2 cellular contexts compared by ENCODE assay signal in the genomic region with DNA sequence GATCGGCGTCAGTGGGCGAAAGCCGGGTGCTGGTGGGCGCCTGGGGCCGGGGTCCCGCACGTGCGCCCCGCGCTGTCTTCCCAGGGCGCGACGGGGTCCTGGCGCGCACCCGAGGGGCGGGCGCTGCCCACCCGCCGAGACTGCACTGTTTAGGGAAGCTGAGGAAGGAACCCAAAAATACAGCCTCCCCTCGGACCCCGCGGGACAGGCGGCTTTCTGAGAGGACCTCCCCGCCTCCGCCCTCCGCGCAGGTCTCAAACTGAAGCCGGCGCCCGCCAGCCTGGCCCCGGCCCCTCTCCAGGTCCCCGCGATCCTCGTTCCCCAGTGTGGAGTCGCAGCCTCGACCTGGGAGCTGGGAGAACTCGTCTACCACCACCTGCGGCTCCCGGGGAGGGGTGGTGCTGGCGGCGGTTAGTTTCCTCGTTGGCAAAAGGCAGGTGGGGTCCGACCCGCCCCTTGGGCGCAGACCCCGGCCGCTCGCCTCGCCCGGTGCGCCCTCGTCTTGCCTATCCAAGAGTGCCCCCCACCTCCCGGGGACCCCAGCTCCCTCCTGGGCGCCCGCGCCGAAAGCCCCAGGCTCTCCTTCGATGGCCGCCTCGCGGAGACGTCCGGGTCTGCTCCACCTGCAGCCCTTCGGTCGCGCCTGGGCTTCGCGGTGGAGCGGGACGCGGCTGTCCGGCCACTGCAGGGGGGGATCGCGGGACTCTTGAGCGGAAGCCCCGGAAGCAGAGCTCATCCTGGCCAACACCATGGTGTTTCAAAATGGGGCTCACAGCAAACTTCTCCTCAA.
TF ChIP-seq lines count a peak whose summit lies in the region.

No MANE protein-coding gene starts in this region.

TF ChIP-seq in GM23338, 12 proteins besides CTCF, POLR2A, EP300 and RAD21 (continued from another document):
- TF ChIP-seq ZNF462 (CRISPR knock-in tag; IDR thresholded peaks at IDR 0.05) (no peak), STAT1 (IDR thresholded peaks at IDR 0.05; ENCODE audit: unreplicated experiment) (no peak), NANOG (IDR thresholded peaks at IDR 0.05; ENCODE audit: borderline replicate concordance) (no peak)

TF ChIP-seq in WTC11, 78 proteins besides CTCF, POLR2A, EP300 and RAD21 (continued from another document):
- TF ChIP-seq HMGXB4 (CRISPR knock-in tag; IDR thresholded peaks at IDR 0.05): 0 out of 2 replicates have a peak, but pooled peaks have one; percentile 27
- TF ChIP-seq ZNF532 (CRISPR knock-in tag; IDR thresholded peaks at IDR 0.05; ENCODE audit: borderline replicate concordance): no peak
- TF ChIP-seq, protein P1, sequence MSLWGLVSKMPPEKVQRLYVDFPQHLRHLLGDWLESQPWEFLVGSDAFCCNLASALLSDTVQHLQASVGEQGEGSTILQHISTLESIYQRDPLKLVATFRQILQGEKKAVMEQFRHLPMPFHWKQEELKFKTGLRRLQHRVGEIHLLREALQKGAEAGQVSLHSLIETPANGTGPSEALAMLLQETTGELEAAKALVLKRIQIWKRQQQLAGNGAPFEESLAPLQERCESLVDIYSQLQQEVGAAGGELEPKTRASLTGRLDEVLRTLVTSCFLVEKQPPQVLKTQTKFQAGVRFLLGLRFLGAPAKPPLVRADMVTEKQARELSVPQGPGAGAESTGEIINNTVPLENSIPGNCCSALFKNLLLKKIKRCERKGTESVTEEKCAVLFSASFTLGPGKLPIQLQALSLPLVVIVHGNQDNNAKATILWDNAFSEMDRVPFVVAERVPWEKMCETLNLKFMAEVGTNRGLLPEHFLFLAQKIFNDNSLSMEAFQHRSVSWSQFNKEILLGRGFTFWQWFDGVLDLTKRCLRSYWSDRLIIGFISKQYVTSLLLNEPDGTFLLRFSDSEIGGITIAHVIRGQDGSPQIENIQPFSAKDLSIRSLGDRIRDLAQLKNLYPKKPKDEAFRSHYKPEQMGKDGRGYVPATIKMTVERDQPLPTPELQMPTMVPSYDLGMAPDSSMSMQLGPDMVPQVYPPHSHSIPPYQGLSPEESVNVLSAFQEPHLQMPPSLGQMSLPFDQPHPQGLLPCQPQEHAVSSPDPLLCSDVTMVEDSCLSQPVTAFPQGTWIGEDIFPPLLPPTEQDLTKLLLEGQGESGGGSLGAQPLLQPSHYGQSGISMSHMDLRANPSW (CRISPR knock-in tag; conservative IDR thresholded peaks at IDR 0.05; ENCODE audit: low read depth): no peak
- TF ChIP-seq, protein P2, sequence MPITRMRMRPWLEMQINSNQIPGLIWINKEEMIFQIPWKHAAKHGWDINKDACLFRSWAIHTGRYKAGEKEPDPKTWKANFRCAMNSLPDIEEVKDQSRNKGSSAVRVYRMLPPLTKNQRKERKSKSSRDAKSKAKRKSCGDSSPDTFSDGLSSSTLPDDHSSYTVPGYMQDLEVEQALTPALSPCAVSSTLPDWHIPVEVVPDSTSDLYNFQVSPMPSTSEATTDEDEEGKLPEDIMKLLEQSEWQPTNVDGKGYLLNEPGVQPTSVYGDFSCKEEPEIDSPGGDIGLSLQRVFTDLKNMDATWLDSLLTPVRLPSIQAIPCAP (CRISPR knock-in tag; IDR thresholded peaks at IDR 0.05): no peak
- TF ChIP-seq, protein P3, sequence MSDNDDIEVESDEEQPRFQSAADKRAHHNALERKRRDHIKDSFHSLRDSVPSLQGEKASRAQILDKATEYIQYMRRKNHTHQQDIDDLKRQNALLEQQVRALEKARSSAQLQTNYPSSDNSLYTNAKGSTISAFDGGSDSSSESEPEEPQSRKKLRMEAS (CRISPR knock-in tag; IDR thresholded peaks at IDR 0.05): peak; percentile 69
- TF ChIP-seq PRRX2 (CRISPR knock-in tag; IDR thresholded peaks at IDR 0.05): no peak
- TF ChIP-seq, protein P4, sequence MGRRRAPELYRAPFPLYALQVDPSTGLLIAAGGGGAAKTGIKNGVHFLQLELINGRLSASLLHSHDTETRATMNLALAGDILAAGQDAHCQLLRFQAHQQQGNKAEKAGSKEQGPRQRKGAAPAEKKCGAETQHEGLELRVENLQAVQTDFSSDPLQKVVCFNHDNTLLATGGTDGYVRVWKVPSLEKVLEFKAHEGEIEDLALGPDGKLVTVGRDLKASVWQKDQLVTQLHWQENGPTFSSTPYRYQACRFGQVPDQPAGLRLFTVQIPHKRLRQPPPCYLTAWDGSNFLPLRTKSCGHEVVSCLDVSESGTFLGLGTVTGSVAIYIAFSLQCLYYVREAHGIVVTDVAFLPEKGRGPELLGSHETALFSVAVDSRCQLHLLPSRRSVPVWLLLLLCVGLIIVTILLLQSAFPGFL (CRISPR knock-in tag; IDR thresholded peaks at IDR 0.05; ENCODE audit: borderline replicate concordance): no peak
- no peak for TF ChIP-seq ZNF232 (CRISPR knock-in tag; IDR thresholded peaks at IDR 0.05)
- TF ChIP-seq ZNF317 (CRISPR knock-in tag; IDR thresholded peaks at IDR 0.05; ENCODE audit: borderline replicate concordance, low read depth): 0 out of 2 replicates have a peak, but pooled peaks have one; percentile 19
- TF ChIP-seq OVOL2 (CRISPR knock-in tag; IDR thresholded peaks at IDR 0.05; ENCODE audit: borderline replicate concordance): no peak
- TF ChIP-seq ELF4 (CRISPR knock-in tag; IDR thresholded peaks at IDR 0.05; ENCODE audit: low read depth): 0 out of 2 replicates have a peak, but pooled peaks have one; percentile 47
- 0 out of 2 replicates have a peak, but pooled peaks have one; percentile 36 for TF ChIP-seq ESRRA (CRISPR knock-in tag; IDR thresholded peaks at IDR 0.05; ENCODE audit: borderline replicate concordance)
- TF ChIP-seq, protein P5, sequence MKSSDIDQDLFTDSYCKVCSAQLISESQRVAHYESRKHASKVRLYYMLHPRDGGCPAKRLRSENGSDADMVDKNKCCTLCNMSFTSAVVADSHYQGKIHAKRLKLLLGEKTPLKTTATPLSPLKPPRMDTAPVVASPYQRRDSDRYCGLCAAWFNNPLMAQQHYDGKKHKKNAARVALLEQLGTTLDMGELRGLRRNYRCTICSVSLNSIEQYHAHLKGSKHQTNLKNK (CRISPR knock-in tag; IDR thresholded peaks at IDR 0.05): no peak
- no peak for TF ChIP-seq TCF7 (CRISPR knock-in tag; IDR thresholded peaks at IDR 0.05; ENCODE audit: low read depth)
- no peak for TF ChIP-seq ZNF396 (CRISPR knock-in tag; IDR thresholded peaks at IDR 0.05; ENCODE audit: borderline replicate concordance)
- no peak for TF ChIP-seq ZNF219 (CRISPR knock-in tag; IDR thresholded peaks at IDR 0.05; ENCODE audit: borderline replicate concordance)
- no peak for TF ChIP-seq ZNF138 (CRISPR knock-in tag; conservative IDR thresholded peaks at IDR 0.05)
